ENCODE assay signal across 9 cellular contexts in the genomic region with DNA sequence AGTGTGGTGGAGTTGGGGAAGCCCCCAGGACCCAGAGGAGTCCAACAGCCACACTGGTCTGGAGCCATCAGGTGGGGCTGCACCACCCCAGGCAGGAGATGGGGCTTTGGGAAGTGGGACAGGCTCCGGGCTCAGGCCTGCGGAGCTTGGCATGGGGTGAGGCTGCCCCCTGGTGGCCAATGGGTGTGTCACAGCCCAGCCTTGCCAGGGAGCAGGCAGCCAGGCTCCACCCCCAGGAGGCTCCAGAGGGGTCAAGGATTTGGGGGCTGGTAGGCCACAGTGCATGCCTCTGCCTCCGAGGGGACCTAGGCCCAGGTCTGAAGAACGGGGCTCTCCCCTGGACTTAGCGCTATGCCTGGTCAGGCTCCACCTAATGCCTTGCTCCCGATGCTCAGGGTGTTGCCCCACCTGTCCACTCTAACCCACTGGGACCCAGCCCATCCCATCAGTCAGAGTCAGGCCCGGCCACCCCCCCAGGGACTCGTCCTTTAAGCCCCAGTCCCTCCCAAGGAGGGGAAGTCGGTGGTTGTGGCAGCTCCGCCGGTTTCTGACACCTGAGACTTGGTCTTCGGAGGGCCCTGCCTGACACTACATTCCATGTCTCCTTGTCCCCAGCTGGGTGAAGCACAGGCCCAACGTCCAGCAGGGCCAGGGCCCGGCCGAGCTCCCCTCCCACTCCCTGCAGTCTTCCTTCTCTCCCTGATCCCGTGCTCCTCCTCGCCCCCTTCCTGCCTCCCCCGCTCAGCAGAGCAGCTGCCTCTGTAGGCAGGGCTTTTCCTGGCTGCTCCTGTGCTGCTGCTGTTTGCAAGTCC. TPM values are rescaled to one million over a fixed set of nuclear protein-coding genes. Genes with fewer than 3 reads are reported as not detected.
DNase-seq lines count a peak whose midpoint lies in the region; ATAC-seq and TF ChIP-seq lines count a peak whose summit lies in the region.
"Had no signal": no experiment of that assay in that cellular context is flagged by ENCODE, and none has a peak within 500 bp of the region (broad histone marks: within the 10 kb centered on the region; RNA-seq: fewer than 3 reads in every experiment).

No MANE protein-coding gene starts in this region.

- no peaks in the 10 kb centered on the region for H3K36me3 ChIP-seq in BJ (ENCODE audit: control insufficient read depth, insufficient read depth, low read length)

- H3K27me3 ChIP-seq in BJ (ENCODE audit: control insufficient read depth, insufficient read depth, low read length): no peaks in the 10 kb centered on the region

- H3K4me1 Mint-ChIP-seq in activated naive CD4-positive, alpha-beta T cell treated with anti-CD3 and anti-CD28 coated beads for 36 hours (ENCODE audit: low read depth): no peaks in the 10 kb centered on the region
- peaks cover 14% of the 10 kb centered on the region for H3K4me1 Mint-ChIP-seq in type B pancreatic cell (ENCODE audit: unreplicated experiment)

- TF ChIP-seq CTCF in BJ (IDR thresholded peaks at IDR 0.05; ENCODE audit: insufficient read depth, low read depth, low read length) (peak; percentile 94), type B pancreatic cell (conservative IDR thresholded peaks at IDR 0.05) (peak; percentile 99)

- in situ Hi-C loops in SK-MEL-5 (cut with HindIII; ENCODE audit: low pct_unique_long_range_greater_than_20kb, low sequenced_read_pairs): no loop called here

- CTCF ChIA-PET in BJ (lab: Yijun Ruan, JAX): interaction anchor here (0.6 to 8.2 kb wide), 21 partner anchors 8 to 982 kb away, joined by 3 to 126 read pairs (median 4); a partner anchor contains a TSS
- CTCF ChIA-PET in activated naive CD4-positive, alpha-beta T cell treated with anti-CD3 and anti-CD28 coated beads for 36 hours (lab: Charles Lee): interaction anchor here (0.6 to 2.0 kb wide), 11 partner anchors 9 to 949 kb away, joined by 3 to 11 read pairs (median 3); no protein-coding TSS in a partner anchor

- H3K9me3 Mint-ChIP-seq in activated naive CD4-positive, alpha-beta T cell treated with anti-CD3 and anti-CD28 coated beads for 36 hours: no peaks in the 10 kb centered on the region
- no peaks in the 10 kb centered on the region for H3K9me3 Mint-ChIP-seq in type B pancreatic cell

- H3K27me3 Mint-ChIP-seq in activated naive CD4-positive, alpha-beta T cell treated with anti-CD3 and anti-CD28 coated beads for 36 hours (ENCODE audit: low read depth): no peaks in the 10 kb centered on the region
- no peaks in the 10 kb centered on the region for H3K27me3 Mint-ChIP-seq in type B pancreatic cell

- no peak overlapping the region for H3K4me3 Mint-ChIP-seq in activated naive CD4-positive, alpha-beta T cell treated with anti-CD3 and anti-CD28 coated beads for 36 hours
- H3K4me3 Mint-ChIP-seq in type B pancreatic cell: peak overlapping the region; percentile 36

- POLR2A ChIA-PET in BJ (lab: Charles Lee): no interaction called here

- H3K4me3 ChIP-seq in BJ (ENCODE audit: low read depth, low read length): no peak overlapping the region
- H3K4me3 ChIP-seq: SK-N-MC had no signal

- H3K36me3 Mint-ChIP-seq in activated naive CD4-positive, alpha-beta T cell treated with anti-CD3 and anti-CD28 coated beads for 36 hours (ENCODE audit: low read depth): no peaks in the 10 kb centered on the region
- H3K36me3 Mint-ChIP-seq in type B pancreatic cell: no peaks in the 10 kb centered on the region

- intact Hi-C loops in activated naive CD4-positive, alpha-beta T cell treated with anti-CD3 and anti-CD28 coated beads for 36 hours (cut with micrococcal nuclease): loop anchor here (1.0 to 10.0 kb wide), 7 partner anchors 58 to 856 kb away; no protein-coding TSS in a partner anchor
- intact Hi-C loops in Right ventricle myocardium inferior (cut with DNase I) (loop anchor here (2.0 to 10.0 kb wide), 3 partner anchors 65 to 855 kb away; no protein-coding TSS in a partner anchor), posterior vena cava (cut with DNase I) (loop anchor here (5.0 to 10.0 kb wide), 4 partner anchors 345 to 855 kb away; no protein-coding TSS in a partner anchor)

- ATAC-seq in GM18909 (IDR thresholded peaks at IDR 0.05; ENCODE audit: poor library complexity, unreplicated experiment) (peak; percentile 75), HG03457 (IDR thresholded peaks at IDR 0.05; ENCODE audit: unreplicated experiment) (peak; percentile 81), Right ventricle myocardium inferior (peak; percentile 83)

- no peak for DNase-seq in BJ (ENCODE audit: low read depth)
- DNase-seq in SK-MEL-5 (ENCODE audit: low read depth, low spot score): peak; percentile 67
- peak; percentile 87 for DNase-seq in activated naive CD4-positive, alpha-beta T cell treated with anti-CD3 and anti-CD28 coated beads for 36 hours
- peak; percentile 91 for DNase-seq in Right ventricle myocardium inferior (ENCODE audit: missing footprints)
- DNase-seq in posterior vena cava (ENCODE audit: low spot score): peak; percentile 93
- peak; percentile 91 for DNase-seq in type B pancreatic cell (ENCODE audit: extremely low spot score, unreplicated experiment)

- no peak overlapping the region for H3K27ac Mint-ChIP-seq in activated naive CD4-positive, alpha-beta T cell treated with anti-CD3 and anti-CD28 coated beads for 36 hours
- H3K27ac Mint-ChIP-seq in type B pancreatic cell: peak overlapping the region; percentile 62

RNA-seq across cellular contexts. Expression of a gene that starts 11.3 kb away (rescaled TPM):
- polyA plus RNA-seq in BJ (2011; rRNA removed): 14.2 and 28.0 TPM in 2 replicates
- polyA minus RNA-seq in BJ (2011; rRNA and poly(A)+ RNA removed): 20.0 and 21.2 TPM in 2 replicates
- 14.6 and 16.1 TPM in 2 replicates for total RNA-seq in SK-MEL-5 (2014; rRNA removed; shearing (Covaris generic))
- polyA plus RNA-seq in SK-MEL-5 (2015; cell fraction: cytosol; rRNA removed): 10.0 and 12.6 TPM in 2 replicates
- polyA plus RNA-seq in SK-MEL-5 (2015; cell fraction: nucleus; rRNA removed): 5.4 and 9.2 TPM in 2 replicates
- 10 to 100 TPM; 15.3 to 16.9 TPM for total RNA-seq in activated naive CD4-positive, alpha-beta T cell treated with anti-CD3 and anti-CD28 coated beads for 36 hours
- total RNA-seq in Right ventricle myocardium inferior: 21.9 TPM
- total RNA-seq in posterior vena cava: 10 to 100 TPM; 26.6 to 29.6 TPM
- 15.7 and 17.3 TPM in 2 replicates for total RNA-seq in type B pancreatic cell (ENCODE audit: low replicate concordance)
